12 cellular contexts compared by ENCODE assay signal in genomic region chr15:37124330-37124729, GRCh38.
DNase-seq lines count a peak whose midpoint lies in the region; ATAC-seq and TF ChIP-seq lines count a peak whose summit lies in the region.
"Had no signal": no experiment of that assay in that cellular context is flagged by ENCODE, and none has a peak within 500 bp of the region (broad histone marks: within the 10 kb centered on the region; RNA-seq: fewer than 3 reads in every experiment).

No MANE protein-coding gene starts in this region.

- no peaks in the 10 kb centered on the region for H3K27me3 Mint-ChIP-seq in nephron (ENCODE audit: low read depth)

- H3K4me1 Mint-ChIP-seq in nephron = peaks cover 31% of the 10 kb centered on the region

- ATAC-seq in GM18511 (IDR thresholded peaks at IDR 0.05; ENCODE audit: unreplicated experiment) (no peak), HG03439 (IDR thresholded peaks at IDR 0.05; ENCODE audit: unreplicated experiment) (no peak)
- ATAC-seq: GM12878 had no signal

- H3K9me3 ChIP-seq in adipocyte (ENCODE audit: control insufficient read depth, low read length) = no peaks in the 10 kb centered on the region

- DNase-seq in NCI-H446 (lab: John Stamatoyannopoulos, UW) = peak; percentile 9 to 10
- DNase-seq in adipocyte (ENCODE audit: low read depth) = peak; percentile 34
- no peak for DNase-seq in AML-193 (lab: John Stamatoyannopoulos, UW)
- no peak for DNase-seq in HK-2 (ENCODE audit: unreplicated experiment)
- DNase-seq: ACHN; CD4-positive, alpha-beta T cell; DMS79 treated with DMSO at 0.1 percent for 48 hours had no signal

- H3K4me3 Mint-ChIP-seq in nephron = no peak overlapping the region
- H3K4me3 Mint-ChIP-seq: CD4-positive, alpha-beta T cell had no signal

- H3K9me3 Mint-ChIP-seq in nephron = no peaks in the 10 kb centered on the region
- H3K9me3 Mint-ChIP-seq: CD4-positive, alpha-beta T cell had no signal

- no peak overlapping the region for H3K4me3 ChIP-seq in adipocyte (ENCODE audit: low read length)
- H3K4me3 ChIP-seq: GM12878 had no signal

- H3K27me3 ChIP-seq in adipocyte (replicated peaks; ENCODE audit: control insufficient read depth, insufficient read depth, low read length) = no peaks in the 10 kb centered on the region

- H3K4me1 ChIP-seq in adipocyte (ENCODE audit: control insufficient read depth, insufficient read depth, low read length) = no peaks in the 10 kb centered on the region

- peak overlapping the region; percentile 52 to 77 (median 57) for H3K27ac Mint-ChIP-seq in nephron
- H3K27ac Mint-ChIP-seq: CD4-positive, alpha-beta T cell had no signal

- no peak for TF ChIP-seq CTCF in nephron (IDR thresholded peaks at IDR 0.05; ENCODE audit: unreplicated experiment in 3 of 3)

- H3K9ac ChIP-seq in adipocyte (ENCODE audit: low read length) = no peak overlapping the region
- H3K9ac ChIP-seq: KMS-11 had no signal

- no peaks in the 10 kb centered on the region for H3K36me3 ChIP-seq in adipocyte (ENCODE audit: control insufficient read depth, insufficient read depth, low read length, severe bottlenecking)

- H3K36me3 Mint-ChIP-seq in nephron (ENCODE audit: low read depth) = peaks cover 16% of the 10 kb centered on the region

Comparison
In these comparisons a context has a peak if more than half of its experiments do, and no peak if none do; other contexts are left out.
1. DNase-seq: peak in NCI-H446 (2 of 2) and adipocyte (single experiment); none in AML-193 (0 of 2) and HK-2 (single experiment).